10 cellular contexts compared by ENCODE assay signal in genomic region chr11:76824083-76824939, GRCh38. TPM values are rescaled to one million over a fixed set of nuclear protein-coding genes. Genes with fewer than 3 reads are reported as not detected.
DNase-seq lines count a peak whose midpoint lies in the region; ATAC-seq, FAIRE-seq and TF ChIP-seq lines count a peak whose summit lies in the region.
"Had no signal": no experiment of that assay in that cellular context is flagged by ENCODE, and none has a peak within 500 bp of the region (broad histone marks: within the 10 kb centered on the region; RNA-seq: fewer than 3 reads in every experiment).

No MANE protein-coding gene starts in this region.

- intact Hi-C loops in K562 (cut with micrococcal nuclease) (no loop called here), kidney (cut with DNase I) (no loop called here)

- H3K4me1 Mint-ChIP-seq in activated CD4-positive, alpha-beta T cell treated with anti-CD3 and anti-CD28 coated beads, Interleukin-2, amount 10 ng/mL, durations not matched to agents 7 days and 5 days: peaks cover 29% of the 10 kb centered on the region
- H3K4me1 Mint-ChIP-seq in chondrocyte (ENCODE audit: low read depth): peaks cover 11% of the 10 kb centered on the region

- no peaks in the 10 kb centered on the region for H3K9me1 ChIP-seq in K562 (ENCODE audit: control insufficient read depth, insufficient read depth, low read length)

- H3K9ac ChIP-seq in K562 (ENCODE audit: insufficient read depth in 1 of 2, low read depth in 2 of 2, low read length in 2 of 2) (peak overlapping the region; percentile 30 to 59; a peak in 3 of 4 replicates), kidney (ENCODE audit: low read length in 2 of 2) (no peak overlapping the region)

- no peak overlapping the region for H3K4me3 Mint-ChIP-seq in activated CD4-positive, alpha-beta T cell treated with anti-CD3 and anti-CD28 coated beads, Interleukin-2, amount 10 ng/mL, durations not matched to agents 7 days and 5 days
- H3K4me3 Mint-ChIP-seq in chondrocyte (ENCODE audit: unreplicated experiment): no peak overlapping the region

- H3K9me3 ChIP-seq in K562 (replicated peaks; ENCODE audit: control insufficient read depth, insufficient read depth, low read depth, low read length) (no peaks in the 10 kb centered on the region), kidney (ENCODE audit: control insufficient read depth in 1 of 2, low read length in 2 of 2) (no peaks in the 10 kb centered on the region), upper lobe of left lung (no peaks in the 10 kb centered on the region)

- POLR2A ChIA-PET in activated CD4-positive, alpha-beta T cell treated with anti-CD3 and anti-CD28 coated beads, Interleukin-2, amount 10 ng/mL, durations not matched to agents 7 days and 5 days (lab: Charles Lee): interaction anchor here (0.5 kb wide), 1 partner anchor 134 kb away, joined by 4 read pairs; no protein-coding TSS in a partner anchor
- POLR2A ChIA-PET in K562 (lab: Yijun Ruan, JAX): interaction anchor here (0.6 to 1.4 kb wide), 7 partner anchors 11 to 1165 kb away, joined by 3 to 8 read pairs (median 3); no protein-coding TSS in a partner anchor

- CTCF ChIA-PET in activated CD4-positive, alpha-beta T cell treated with anti-CD3 and anti-CD28 coated beads, Interleukin-2, amount 10 ng/mL, durations not matched to agents 7 days and 5 days (lab: Charles Lee): no interaction called here
- CTCF ChIA-PET in K562 (lab: Yijun Ruan, JAX; ENCODE audit: low intra/inter-chr PET ratio): no interaction called here

- H3K27me3 ChIP-seq in K562 (ENCODE audit: control insufficient read depth in 2 of 2, insufficient read depth in 2 of 2, low read length in 2 of 2) (no peaks in the 10 kb centered on the region), upper lobe of left lung (no peaks in the 10 kb centered on the region)

- no peak for TF ChIP-seq POLR2A in K562 (conservative IDR thresholded peaks at IDR 0.05)
- no peak for TF ChIP-seq POLR2A in upper lobe of left lung (IDR thresholded peaks at IDR 0.05)

- TF ChIP-seq EP300 in K562 (IDR thresholded peaks at IDR 0.05; ENCODE audit: low read length) (peak; percentile 85), upper lobe of left lung (IDR thresholded peaks at IDR 0.05) (peak; percentile 52 to 95 (median 78))

- H3K4me3 ChIP-seq in K562 (peak overlapping the region; percentile 14), kidney (ENCODE audit: low read length in 2 of 2) (no peak overlapping the region), upper lobe of left lung (no peak overlapping the region)

- peaks cover 4% of the 10 kb centered on the region for H3K9me3 Mint-ChIP-seq in activated CD4-positive, alpha-beta T cell treated with anti-CD3 and anti-CD28 coated beads, Interleukin-2, amount 10 ng/mL, durations not matched to agents 7 days and 5 days
- no peaks in the 10 kb centered on the region for H3K9me3 Mint-ChIP-seq in chondrocyte (ENCODE audit: low read depth)

- no TSS peak for BruUV-seq in K562 (replicated peaks; lab: Mats Ljungman, UMichigan)

- peaks cover 5% of the 10 kb centered on the region for H3K27me3 Mint-ChIP-seq in activated CD4-positive, alpha-beta T cell treated with anti-CD3 and anti-CD28 coated beads, Interleukin-2, amount 10 ng/mL, durations not matched to agents 7 days and 5 days
- no peaks in the 10 kb centered on the region for H3K27me3 Mint-ChIP-seq in chondrocyte (ENCODE audit: low read depth)

- H3K36me3 Mint-ChIP-seq in activated CD4-positive, alpha-beta T cell treated with anti-CD3 and anti-CD28 coated beads, Interleukin-2, amount 10 ng/mL, durations not matched to agents 7 days and 5 days (ENCODE audit: low read depth): no peaks in the 10 kb centered on the region
- no peaks in the 10 kb centered on the region for H3K36me3 Mint-ChIP-seq in chondrocyte (ENCODE audit: low read depth)

- 5% methylated on average over 8 of the region's 9 CpGs for WGBS in K562 (ENCODE audit: insufficient coverage, low coverage, missing lambda C conversion rate)
- 61 to 65% methylated on average over 9 of the region's 9 CpGs for WGBS in upper lobe of left lung, 2 donors

- FAIRE-seq in K562 (lab: Jason Lieb, UNC): peak; percentile 83
- no peak for FAIRE-seq in kidney (lab: Jason Lieb, UNC)

- in situ Hi-C loops in K562 (cut with MboI): no loop called here

- TF ChIP-seq CTCF in K562 (IDR thresholded peaks at IDR 0.05 in 2 of 3, conservative IDR thresholded peaks at IDR 0.05 in 1 of 3; ENCODE audit: insufficient read depth in 2 of 3, low read depth in 1 of 3, low read length in 3 of 3) (no peak), kidney (IDR thresholded peaks at IDR 0.05; ENCODE audit: borderline replicate concordance, extremely low read depth, insufficient read depth) (no peak), upper lobe of left lung (IDR thresholded peaks at IDR 0.05) (no peak), chondrocyte (IDR thresholded peaks at IDR 0.05) (no peak)

- H4K20me1 ChIP-seq in K562 (replicated peaks; ENCODE audit: control insufficient read depth, insufficient read depth, low read length): no peaks in the 10 kb centered on the region

- no peak for DNase-seq in activated CD4-positive, alpha-beta T cell treated with anti-CD3 and anti-CD28 coated beads, Interleukin-2, amount 10 ng/mL, durations not matched to agents 7 days and 5 days
- DNase-seq in activated CD4-positive, alpha-beta T cell treated with anti-CD3 and anti-CD28 coated beads for 4 hours: no peak
- DNase-seq in K562 (ENCODE audit: extremely low read depth in 1 of 4, low spot score in 3 of 4) (peak; percentile 39 to 91 (median 60)), kidney (no peak), upper lobe of left lung (no peak), chondrocyte (ENCODE audit: low spot score) (no peak), NCI-H1092 treated with DMSO at 0.1 percent for 48 hours (lab: John Stamatoyannopoulos, UW) (no peak)
- DNase-seq: anterior cingulate cortex, NCI-H1417 had no signal

- H3K4me1 ChIP-seq in K562 (replicated peaks in 1 of 2; ENCODE audit: control insufficient read depth in 2 of 2, insufficient read depth in 2 of 2, low read length in 2 of 2) (peaks cover 20 to 35% of the 10 kb centered on the region in 2 experiments), kidney (ENCODE audit: control insufficient read depth in 1 of 2, insufficient read depth in 1 of 2, low read depth in 1 of 2, low read length in 2 of 2) (no peaks in the 10 kb centered on the region), upper lobe of left lung (peaks cover 15 to 26% (median 20%) of the 10 kb centered on the region in 4 donors)

- peaks cover 6% of the 10 kb centered on the region; the same call in 1 of the 3 replicates for H3K79me2 ChIP-seq in K562 (ENCODE audit: control insufficient read depth, insufficient read depth, low read length)

- H3K27ac Mint-ChIP-seq in activated CD4-positive, alpha-beta T cell treated with anti-CD3 and anti-CD28 coated beads, Interleukin-2, amount 10 ng/mL, durations not matched to agents 7 days and 5 days: peak overlapping the region; percentile 12
- no peak overlapping the region for H3K27ac Mint-ChIP-seq in chondrocyte (ENCODE audit: unreplicated experiment)

- TF ChIP-seq RAD21 in K562 (CRISPR knock-in tag; conservative IDR thresholded peaks at IDR 0.05 in 1 of 2, IDR thresholded peaks at IDR 0.05 in 1 of 2): no peak

- H2AFZ ChIP-seq in K562 (ENCODE audit: low read depth, low read length): peak overlapping the region; percentile 84

- peak overlapping the region; percentile 74 for H3K27ac ChIP-seq in K562 (ENCODE audit: extremely low read depth, low read depth, low read length)
- peak overlapping the region; percentile 71 to 72 for H3K27ac ChIP-seq in kidney (ENCODE audit: low read depth in 2 of 2, low read length in 2 of 2)
- peak overlapping the region; percentile 70 to 86 (median 85) for H3K27ac ChIP-seq in upper lobe of left lung

- ATAC-seq in K562 (peak; percentile 77), upper lobe of left lung (ENCODE audit: low FRiP score in 2 of 2) (peak; percentile 65 to 67), GM19324 (IDR thresholded peaks at IDR 0.05; ENCODE audit: low FRiP score, unreplicated experiment) (no peak)

- H3K36me3 ChIP-seq in K562 (ENCODE audit: control insufficient read depth, insufficient read depth, low read length) (no peaks in the 10 kb centered on the region), kidney (ENCODE audit: control insufficient read depth in 1 of 2, insufficient read depth in 2 of 2, low read length in 2 of 2) (no peaks in the 10 kb centered on the region), upper lobe of left lung (no peaks in the 10 kb centered on the region)

- H3K4me2 ChIP-seq in K562 (ENCODE audit: insufficient read depth, low read length): peak overlapping the region; percentile 78

RNA-seq across cellular contexts. Expression of gene ACER3, which starts 36.4 kb away (rescaled TPM):
- 10 to 100 TPM; 10.7 to 12.5 TPM for total RNA-seq in activated CD4-positive, alpha-beta T cell treated with anti-CD3 and anti-CD28 coated beads, Interleukin-2, amount 10 ng/mL, durations not matched to agents 7 days and 5 days
- 28.7 and 32.1 TPM in 2 replicates for total RNA-seq in K562 (2011; cell fraction: chromatin; rRNA removed; ENCODE audit: low replicate concordance)
- total RNA-seq in K562 (2011; cell fraction: nucleolus; rRNA removed): 16.7 and 18.3 TPM in 2 replicates
- 17.2 and 24.5 TPM in 2 replicates for total RNA-seq in K562 (2011; cell fraction: nucleoplasm; rRNA removed)
- total RNA-seq in K562 (2014; rRNA removed) (5.6 and 7.5 TPM in 2 replicates), K562 (2014; rRNA removed; fragmentation: Illumina TruSeq; extraction: Trizol) (9.5 and 13.3 TPM in 2 replicates), K562 (2015; rRNA removed; fragmentation: Illumina TruSeq; extraction: Trizol) (8.6 and 10.3 TPM in 2 replicates), K562 (2021) (10.5 and 13.1 TPM in 2 replicates), kidney (35.3 TPM), upper lobe of left lung (10 to 100 TPM; 10.5 to 46.7 (median 17.1) TPM), chondrocyte (15.8 to 17.9 TPM (median 16.0 TPM) in 3 replicates)
- polyA plus RNA-seq in K562 (2011; rRNA removed) (18.7 and 23.8 TPM in 2 replicates), K562 (2014; fragmentation: Illumina TruSeq; extraction: Trizol) (8.2 and 11.3 TPM in 2 replicates), K562 (2014; fragmentation: Nextera tagmentation; extraction: Ambion mirVana) (1 to 10 TPM; 2.0 to 3.0 TPM), K562 (2014; rRNA removed) (6.1 and 6.2 TPM in 2 replicates), kidney (ENCODE audit: insufficient read depth, low read depth, low replicate concordance) (5.9 TPM)
- polyA plus RNA-seq in K562 (2011; cell fraction: cytosol; rRNA removed): 6.5 and 9.3 TPM in 2 replicates
- polyA plus RNA-seq in K562 (2011; cell fraction: nucleus; rRNA removed): 11.8 and 12.2 TPM in 2 replicates
- 6.9 and 7.1 TPM in 2 replicates for polyA plus RNA-seq in K562 (2012)
- 21.6 and 23.6 TPM in 2 replicates for polyA minus RNA-seq in K562 (2011; rRNA and poly(A)+ RNA removed)
- polyA minus RNA-seq in K562 (2011; cell fraction: cytosol; rRNA and poly(A)+ RNA removed): 5.0 and 5.7 TPM in 2 replicates
- polyA minus RNA-seq in K562 (2011; cell fraction: nucleus; rRNA and poly(A)+ RNA removed): 14.5 and 14.7 TPM in 2 replicates

RNA-seq across cellular contexts. Expression of gene TSKU, which starts 41.2 kb away (rescaled TPM):
- total RNA-seq in activated CD4-positive, alpha-beta T cell treated with anti-CD3 and anti-CD28 coated beads, Interleukin-2, amount 10 ng/mL, durations not matched to agents 7 days and 5 days: 1 to 10 TPM in 1 of 2 experiments, under 1 TPM in 1; 0.99 to 1.3 TPM
- 11.1 and 28.4 TPM in 2 replicates for total RNA-seq in K562 (2011; cell fraction: chromatin; rRNA removed; ENCODE audit: low replicate concordance)
- 25.8 and 29.7 TPM in 2 replicates for total RNA-seq in K562 (2011; cell fraction: nucleolus; rRNA removed)
- total RNA-seq in K562 (2011; cell fraction: nucleoplasm; rRNA removed): 21.8 and 26.4 TPM in 2 replicates
- 8.4 and 14.1 TPM in 2 replicates for total RNA-seq in K562 (2014; rRNA removed)
- total RNA-seq in K562 (2014; rRNA removed; fragmentation: Illumina TruSeq; extraction: Trizol): 3.3 and 4.2 TPM in 2 replicates
- total RNA-seq in K562 (2015; rRNA removed; fragmentation: Illumina TruSeq; extraction: Trizol): 6.6 and 6.8 TPM in 2 replicates
- total RNA-seq in K562 (2021): 11.9 and 14.1 TPM in 2 replicates
- polyA plus RNA-seq in K562 (2011; rRNA removed): 10.1 and 13.8 TPM in 2 replicates
- 13.9 and 37.3 TPM in 2 replicates for polyA plus RNA-seq in K562 (2011; cell fraction: cytosol; rRNA removed)
- polyA plus RNA-seq in K562 (2011; cell fraction: nucleus; rRNA removed): 7.1 and 14.0 TPM in 2 replicates
- 11.1 and 12.1 TPM in 2 replicates for polyA plus RNA-seq in K562 (2012)
- 8.4 and 12.1 TPM in 2 replicates for polyA plus RNA-seq in K562 (2014; fragmentation: Illumina TruSeq; extraction: Trizol)
- 1 to 10 TPM in 1 of 2 experiments, under 1 TPM in 1; 0.60 to 1.0 TPM for polyA plus RNA-seq in K562 (2014; fragmentation: Nextera tagmentation; extraction: Ambion mirVana)
- polyA plus RNA-seq in K562 (2014; rRNA removed): 9.1 and 12.3 TPM in 2 replicates
- polyA minus RNA-seq in K562 (2011; rRNA and poly(A)+ RNA removed): 7.3 and 10.2 TPM in 2 replicates
- polyA minus RNA-seq in K562 (2011; cell fraction: cytosol; rRNA and poly(A)+ RNA removed): 11.4 and 12.7 TPM in 2 replicates
- polyA minus RNA-seq in K562 (2011; cell fraction: nucleus; rRNA and poly(A)+ RNA removed): 12.3 and 13.4 TPM in 2 replicates
- total RNA-seq in kidney: 27.3 TPM
- polyA plus RNA-seq in kidney (ENCODE audit: insufficient read depth, low read depth, low replicate concordance): 41.0 TPM
- total RNA-seq in upper lobe of left lung: 10 to 100 TPM in 2 of 6 donors, 1 to 10 TPM in 4; 2.1 to 19.8 (median 9.5) TPM
- 41.7 to 46.2 TPM (median 42.3 TPM) in 3 replicates for total RNA-seq in chondrocyte

Comparison
In these comparisons a context has a peak if more than half of its experiments do, and no peak if none do; other contexts are left out.
1. DNase-seq: peak in K562 (4 of 4); none in activated CD4-positive, alpha-beta T cell treated with anti-CD3 and anti-CD28 coated beads, Interleukin-2, amount 10 ng/mL, durations not matched to agents 7 days and 5 days (single experiment), activated CD4-positive, alpha-beta T cell treated with anti-CD3 and anti-CD28 coated beads for 4 hours (0 of 2), kidney (single experiment), upper lobe of left lung (0 of 2), chondrocyte (single experiment) and NCI-H1092 treated with DMSO at 0.1 percent for 48 hours (single experiment).
2. H3K9ac ChIP-seq: peak in K562 (2 of 2); none in kidney (0 of 2).
3. Peak in every context shown above with its lines, with median percentiles within 50 percentile points of each other: H3K27ac ChIP-seq.